8 cellular contexts compared by ENCODE assay signal in genomic region chr1:183633676-183634343, GRCh38. TPM values are rescaled to one million over a fixed set of nuclear protein-coding genes. Genes with fewer than 3 reads are reported as not detected.
DNase-seq lines count a peak whose midpoint lies in the region; ATAC-seq, FAIRE-seq and TF ChIP-seq lines count a peak whose summit lies in the region.

No MANE protein-coding gene starts in this region.

- DNase-seq in DMS53 treated with DMSO at 0.1 percent for 48 hours (lab: John Stamatoyannopoulos, UW; ENCODE audit: unreplicated experiment) (peak; percentile 23), NOMO-1 treated with dmso at 0.1 percent for 144 hours (lab: John Stamatoyannopoulos, UW; ENCODE audit: unreplicated experiment) (peak; percentile 21), K562 (ENCODE audit: extremely low read depth in 1 of 4, low spot score in 3 of 4) (peak in 3 of 4 experiments; percentile 36 to 73 (median 60)), kidney (no peak), NCI-H128 (lab: John Stamatoyannopoulos, UW; ENCODE audit: unreplicated experiment) (no peak)
- no peak for DNase-seq in stimulated activated naive CD8-positive, alpha-beta T cell treated with anti-CD3 and anti-CD28 coated beads, Interleukin-15, Interleukin-2, amounts not matched to agents 100 U/mL and 50 U/mL, for 24 hours

- TF ChIP-seq POLR2A in GM18951 (IDR thresholded peaks at IDR 0.05; ENCODE audit: extremely low read depth, insufficient read depth, insufficient read length): peak; percentile 38
- TF ChIP-seq POLR2A in K562 (conservative IDR thresholded peaks at IDR 0.05): no peak

- H3K9ac ChIP-seq in K562 (ENCODE audit: insufficient read depth in 1 of 2, low read depth in 2 of 2, low read length in 2 of 2): peak overlapping the region in 1 of 2 experiments; percentile 79; a peak in 2 of 4 replicates
- peak overlapping the region in 1 of 2 donors; percentile 39 for H3K9ac ChIP-seq in kidney (ENCODE audit: low read length in 2 of 2)

- peak; percentile 69 for FAIRE-seq in K562 (lab: Jason Lieb, UNC)
- no peak for FAIRE-seq in kidney (lab: Jason Lieb, UNC)

- H3K9me1 ChIP-seq in K562 (ENCODE audit: control insufficient read depth, insufficient read depth, low read length): no peaks in the 10 kb centered on the region

- WGBS in K562 (ENCODE audit: insufficient coverage, low coverage, missing lambda C conversion rate): 0% methylated on average over 1 of the region's 1 CpG

- ATAC-seq in HG03378 (IDR thresholded peaks at IDR 0.05; ENCODE audit: unreplicated experiment) (peak; percentile 84), K562 (peak; percentile 46)
- ATAC-seq in stimulated activated naive CD8-positive, alpha-beta T cell treated with anti-CD3 and anti-CD28 coated beads, Interleukin-15, Interleukin-2, amounts not matched to agents 100 U/mL and 50 U/mL, for 24 hours: peak; percentile 50

- peaks cover 39% of the 10 kb centered on the region for H3K79me2 ChIP-seq in K562 (ENCODE audit: control insufficient read depth, insufficient read depth, low read length)

- POLR2A ChIA-PET in K562 (lab: Yijun Ruan, JAX): interaction anchor here (0.9 to 1.1 kb wide), 2 partner anchors 14 to 671 kb away, joined by 3 read pairs; no protein-coding TSS in a partner anchor

- intact Hi-C loops in K562 (cut with micrococcal nuclease): loop anchor here (10.0 kb wide), 1 partner anchor 421 kb away; the partner anchor contains the start of gene TSEN15
- intact Hi-C loops in kidney (cut with DNase I): no loop called here

- H3K4me3 ChIP-seq in K562: peak overlapping the region; percentile 77
- peak overlapping the region; percentile 67 to 90 for H3K4me3 ChIP-seq in kidney (ENCODE audit: low read length in 2 of 2)

- H3K4me1 ChIP-seq in K562 (replicated peaks in 1 of 2; ENCODE audit: control insufficient read depth in 2 of 2, insufficient read depth in 2 of 2, low read length in 2 of 2) (peaks cover 0 to 15% of the 10 kb centered on the region in 2 experiments; a peak in 4 of 5 replicates), kidney (ENCODE audit: control insufficient read depth in 1 of 2, insufficient read depth in 1 of 2, low read depth in 1 of 2, low read length in 2 of 2) (peaks cover 8 to 18% of the 10 kb centered on the region in 2 donors)

- peaks cover 0 to 5% of the 10 kb centered on the region in 2 experiments; a peak in 1 of 5 replicates for H3K27me3 ChIP-seq in K562 (ENCODE audit: control insufficient read depth in 2 of 2, insufficient read depth in 2 of 2, low read length in 2 of 2)

- peak; percentile 72 for TF ChIP-seq EP300 in K562 (IDR thresholded peaks at IDR 0.05; ENCODE audit: low read length)

- H4K20me1 ChIP-seq in K562 (replicated peaks; ENCODE audit: control insufficient read depth, insufficient read depth, low read length): no peaks in the 10 kb centered on the region

- TF ChIP-seq CTCF in K562 (IDR thresholded peaks at IDR 0.05 in 2 of 3, conservative IDR thresholded peaks at IDR 0.05 in 1 of 3; ENCODE audit: insufficient read depth in 2 of 3, low read depth in 1 of 3, low read length in 3 of 3) (peak; percentile 62 to 77 (median 68); a peak in 5 of 6 replicates), kidney (IDR thresholded peaks at IDR 0.05; ENCODE audit: borderline replicate concordance, extremely low read depth, insufficient read depth) (peak; percentile 19)

- H2AFZ ChIP-seq in K562 (ENCODE audit: low read depth, low read length): peak overlapping the region; percentile 25

- H3K9me3 ChIP-seq in K562 (replicated peaks; ENCODE audit: control insufficient read depth, insufficient read depth, low read depth, low read length) (no peaks in the 10 kb centered on the region), kidney (ENCODE audit: control insufficient read depth in 1 of 2, low read length in 2 of 2) (no peaks in the 10 kb centered on the region)

- peak overlapping the region; percentile 90 for H3K4me2 ChIP-seq in K562 (ENCODE audit: insufficient read depth, low read length)

- BruUV-seq in K562 (replicated peaks; lab: Mats Ljungman, UMichigan): no TSS peak

- H3K36me3 ChIP-seq in K562 (ENCODE audit: control insufficient read depth, insufficient read depth, low read length) (peaks cover 31% of the 10 kb centered on the region), kidney (ENCODE audit: control insufficient read depth in 1 of 2, insufficient read depth in 2 of 2, low read length in 2 of 2) (peaks cover 8 to 27% of the 10 kb centered on the region in 2 donors)

- in situ Hi-C loops in GM18951 (cut with MboI; ENCODE audit: low sequenced_read_pairs, unreplicated experiment) (no loop called here), K562 (cut with MboI) (no loop called here)

- H3K27ac ChIP-seq in K562 (ENCODE audit: extremely low read depth, low read depth, low read length) (peak overlapping the region; percentile 23; the same call in 2 of the 3 replicates), kidney (ENCODE audit: low read depth in 2 of 2, low read length in 2 of 2) (no peak overlapping the region)

- TF ChIP-seq RAD21 in K562 (CRISPR knock-in tag; conservative IDR thresholded peaks at IDR 0.05 in 1 of 2, IDR thresholded peaks at IDR 0.05 in 1 of 2): no peak

- CTCF ChIA-PET in K562 (lab: Yijun Ruan, JAX; ENCODE audit: low intra/inter-chr PET ratio): interaction anchor here (0.7 kb wide), 1 partner anchor 220 kb away, joined by 3 read pairs; no protein-coding TSS in a partner anchor

TF ChIP-seq in K562, 482 proteins besides CTCF, POLR2A, EP300 and RAD21 (continues in another document):
- peak; percentile 60; the same call in 1 of the 2 replicates for TF ChIP-seq ZFPM2 (CRISPR knock-in tag; IDR thresholded peaks at IDR 0.05)
- TF ChIP-seq ATF7 (IDR thresholded peaks at IDR 0.05): 0 out of 2 replicates have a peak, but pooled peaks have one; percentile 30

RNA-seq across cellular contexts. Expression of gene ARPC5, which starts 1.8 kb away (rescaled TPM):
- 9.9 and 28.2 TPM in 2 replicates for total RNA-seq in K562 (2011; cell fraction: chromatin; rRNA removed; ENCODE audit: low replicate concordance)
- 8.5 and 9.1 TPM in 2 replicates for total RNA-seq in K562 (2011; cell fraction: nucleolus; rRNA removed)
- total RNA-seq in K562 (2011; cell fraction: nucleoplasm; rRNA removed): 22.7 and 45.6 TPM in 2 replicates
- total RNA-seq in K562 (2014; rRNA removed) (91.6 and 175 TPM in 2 replicates), K562 (2014; rRNA removed; fragmentation: Illumina TruSeq; extraction: Trizol) (91.6 and 104 TPM in 2 replicates), K562 (2015; rRNA removed; fragmentation: Illumina TruSeq; extraction: Trizol) (109 and 133 TPM in 2 replicates), K562 (2021) (88.1 and 91.7 TPM in 2 replicates), kidney (107 TPM)
- polyA plus RNA-seq in K562 (2011; rRNA removed) (112 and 150 TPM in 2 replicates), K562 (2014; fragmentation: Illumina TruSeq; extraction: Trizol) (95.1 and 98.0 TPM in 2 replicates), K562 (2014; fragmentation: Nextera tagmentation; extraction: Ambion mirVana) (10 to 100 TPM; 71.8 to 83.9 TPM), K562 (2014; rRNA removed) (74.0 and 79.0 TPM in 2 replicates), kidney (ENCODE audit: insufficient read depth, low read depth, low replicate concordance) (75.9 TPM)
- polyA plus RNA-seq in K562 (2011; cell fraction: cytosol; rRNA removed): 24.6 and 48.8 TPM in 2 replicates
- 21.2 and 33.4 TPM in 2 replicates for polyA plus RNA-seq in K562 (2011; cell fraction: nucleus; rRNA removed)
- 180 and 182 TPM in 2 replicates for polyA plus RNA-seq in K562 (2012)
- polyA minus RNA-seq in K562 (2011; rRNA and poly(A)+ RNA removed): 54.9 and 62.4 TPM in 2 replicates
- polyA minus RNA-seq in K562 (2011; cell fraction: cytosol; rRNA and poly(A)+ RNA removed): 38.1 and 43.6 TPM in 2 replicates
- polyA minus RNA-seq in K562 (2011; cell fraction: nucleus; rRNA and poly(A)+ RNA removed): 17.1 and 33.5 TPM in 2 replicates

RNA-seq across cellular contexts. Expression of gene APOBEC4, which starts 19.3 kb away (rescaled TPM):
- total RNA-seq in K562 (2011; cell fraction: chromatin; rRNA removed; ENCODE audit: low replicate concordance): not detected in 2 replicates
- total RNA-seq in K562 (2011; cell fraction: nucleolus; rRNA removed): not detected in 2 replicates
- total RNA-seq in K562 (2011; cell fraction: nucleoplasm; rRNA removed): not detected in 2 replicates
- not detected in 2 replicates for total RNA-seq in K562 (2014; rRNA removed)
- not detected in 2 replicates for total RNA-seq in K562 (2014; rRNA removed; fragmentation: Illumina TruSeq; extraction: Trizol)
- not detected in 2 replicates for total RNA-seq in K562 (2015; rRNA removed; fragmentation: Illumina TruSeq; extraction: Trizol)
- not detected in 2 replicates for total RNA-seq in K562 (2021)
- not detected in 2 replicates for polyA plus RNA-seq in K562 (2011; rRNA removed)
- polyA plus RNA-seq in K562 (2011; cell fraction: cytosol; rRNA removed): not detected in 2 replicates
- not detected in 2 replicates for polyA plus RNA-seq in K562 (2011; cell fraction: nucleus; rRNA removed)
- polyA plus RNA-seq in K562 (2012): not detected in 2 replicates
- polyA plus RNA-seq in K562 (2014; fragmentation: Illumina TruSeq; extraction: Trizol): not detected in 2 replicates
- not detected for polyA plus RNA-seq in K562 (2014; fragmentation: Nextera tagmentation; extraction: Ambion mirVana)
- not detected in 2 replicates for polyA plus RNA-seq in K562 (2014; rRNA removed)
- not detected in 2 replicates for polyA minus RNA-seq in K562 (2011; rRNA and poly(A)+ RNA removed)
- polyA minus RNA-seq in K562 (2011; cell fraction: cytosol; rRNA and poly(A)+ RNA removed): not detected in 2 replicates
- polyA minus RNA-seq in K562 (2011; cell fraction: nucleus; rRNA and poly(A)+ RNA removed): not detected in 2 replicates
- not detected for total RNA-seq in kidney
- not detected for polyA plus RNA-seq in kidney (ENCODE audit: insufficient read depth, low read depth, low replicate concordance)

RNA-seq across cellular contexts. Expression of gene NCF2, which starts 43.6 kb away (rescaled TPM):
- total RNA-seq in K562 (2011; cell fraction: chromatin; rRNA removed; ENCODE audit: low replicate concordance): 0.16 TPM in 1 of 2 replicates, not detected in the other
- not detected in 2 replicates for total RNA-seq in K562 (2011; cell fraction: nucleolus; rRNA removed)
- not detected in 2 replicates for total RNA-seq in K562 (2011; cell fraction: nucleoplasm; rRNA removed)
- total RNA-seq in K562 (2014; rRNA removed): 0.18 TPM in 1 of 2 replicates, not detected in the other
- total RNA-seq in K562 (2014; rRNA removed; fragmentation: Illumina TruSeq; extraction: Trizol): 0.07 and 0.19 TPM in 2 replicates
- 0.49 and 0.54 TPM in 2 replicates for total RNA-seq in K562 (2015; rRNA removed; fragmentation: Illumina TruSeq; extraction: Trizol)
- 0.38 and 0.42 TPM in 2 replicates for total RNA-seq in K562 (2021)
- 0.26 TPM in 1 of 2 replicates, not detected in the other for polyA plus RNA-seq in K562 (2011; rRNA removed)
- 0.12 TPM in 1 of 2 replicates, not detected in the other for polyA plus RNA-seq in K562 (2011; cell fraction: cytosol; rRNA removed)
- not detected in 2 replicates for polyA plus RNA-seq in K562 (2011; cell fraction: nucleus; rRNA removed)
- polyA plus RNA-seq in K562 (2012): 0.17 and 0.42 TPM in 2 replicates
- 0.07 TPM in 1 of 2 replicates, not detected in the other for polyA plus RNA-seq in K562 (2014; fragmentation: Illumina TruSeq; extraction: Trizol)
- polyA plus RNA-seq in K562 (2014; fragmentation: Nextera tagmentation; extraction: Ambion mirVana): under 1 TPM in 1 of 2 experiments, not detected in 1; 0.10 TPM
- polyA plus RNA-seq in K562 (2014; rRNA removed): 0.15 TPM in 1 of 2 replicates, not detected in the other
- not detected in 2 replicates for polyA minus RNA-seq in K562 (2011; rRNA and poly(A)+ RNA removed)
- not detected in 2 replicates for polyA minus RNA-seq in K562 (2011; cell fraction: cytosol; rRNA and poly(A)+ RNA removed)
- not detected in 2 replicates for polyA minus RNA-seq in K562 (2011; cell fraction: nucleus; rRNA and poly(A)+ RNA removed)
- 16.7 TPM for total RNA-seq in kidney
- 2.5 TPM for polyA plus RNA-seq in kidney (ENCODE audit: insufficient read depth, low read depth, low replicate concordance)

Comparison
In these comparisons a context has a peak if more than half of its experiments do, and no peak if none do; other contexts are left out.
1. DNase-seq: peak in DMS53 treated with DMSO at 0.1 percent for 48 hours (single experiment), NOMO-1 treated with dmso at 0.1 percent for 144 hours (single experiment) and K562 (3 of 4); none in kidney (single experiment), stimulated activated naive CD8-positive, alpha-beta T cell treated with anti-CD3 and anti-CD28 coated beads, Interleukin-15, Interleukin-2, amounts not matched to agents 100 U/mL and 50 U/mL, for 24 hours (single experiment) and NCI-H128 (single experiment).
2. RNA of gene NCF2, which starts 43.6 kb away (total RNA-seq): 16.7 TPM in kidney (single experiment); 0.07 to 0.54 TPM in K562; every median in the first group is over 10 times any median in the second.
3. Peak in every context shown above with its lines, with median percentiles within 50 percentile points of each other: ATAC-seq.